Comparison of ENCODE assay signal across 8 cellular contexts in the genomic region with DNA sequence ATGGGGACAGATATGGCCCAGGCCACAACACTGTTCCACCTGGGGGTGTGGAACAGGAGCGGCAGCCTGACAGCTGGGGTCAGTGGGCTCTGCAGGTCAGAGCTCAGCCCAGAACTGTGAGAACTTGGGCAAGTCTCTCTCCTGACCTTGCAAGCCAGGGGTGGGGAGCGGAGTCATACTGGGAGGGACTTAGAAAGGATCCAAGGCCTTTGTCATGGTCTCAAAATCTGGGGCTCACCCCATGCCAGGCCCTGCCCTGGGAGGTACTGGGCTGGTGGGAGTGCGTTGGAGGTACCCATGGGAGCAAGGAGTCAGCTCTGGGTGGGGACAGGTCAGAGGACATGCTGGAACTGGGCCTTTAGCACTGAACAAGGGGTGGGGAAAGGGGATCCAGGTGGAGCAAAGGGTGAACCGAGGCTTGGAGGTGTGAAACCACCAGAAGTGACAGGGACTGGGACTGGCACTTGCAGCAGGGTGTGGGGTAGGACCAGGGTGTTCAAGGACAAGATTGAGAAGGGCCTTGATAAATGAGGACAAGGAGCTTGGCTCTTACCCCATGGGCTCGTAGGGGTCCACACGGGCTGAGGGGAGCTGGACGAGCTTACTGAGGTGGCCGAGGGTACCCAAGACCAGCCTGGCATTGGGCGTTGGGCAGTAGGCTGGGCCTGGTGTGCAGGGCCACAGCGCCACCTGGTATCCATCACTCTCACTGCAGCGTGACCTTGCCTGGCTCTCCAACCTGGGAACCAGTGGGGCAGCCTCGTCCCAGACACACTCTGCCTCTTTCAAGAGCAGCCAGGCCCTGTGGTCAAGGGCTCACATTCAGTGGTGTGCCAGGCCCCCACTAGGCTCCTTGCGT. TPM values are rescaled to one million over a fixed set of nuclear protein-coding genes. Genes with fewer than 3 reads are reported as not detected.
DNase-seq lines count a peak whose midpoint lies in the region; ATAC-seq, FAIRE-seq and TF ChIP-seq lines count a peak whose summit lies in the region.

No MANE protein-coding gene starts in this region.

- TF ChIP-seq EP300 in A549 (IDR thresholded peaks at IDR 0.05): no peak

- peak; percentile 60 to 61 for DNase-seq in A549 (ENCODE audit: low read depth in 1 of 2, low spot score in 1 of 2)
- peak; percentile 72 for DNase-seq in G401 (ENCODE audit: low spot score)
- peak; percentile 48 for DNase-seq in NCI-H2227 (lab: John Stamatoyannopoulos, UW; ENCODE audit: unreplicated experiment)
- DNase-seq in activated T-cell treated with anti-CD3 and anti-CD28 coated beads, Interleukin-2, amount 50 U/mL, for 72 hours: peak; percentile 45 to 50
- peak; percentile 61 to 71 for DNase-seq in frontal cortex (ENCODE audit: low spot score in 2 of 2)
- peak; percentile 11 for DNase-seq in occipital lobe (lab: John Stamatoyannopoulos, UW)

- in situ Hi-C loops in G401 (cut with HindIII; ENCODE audit: low sequenced_read_pairs): no loop called here

- peaks cover 2 to 11% of the 10 kb centered on the region in 2 donors for H3K36me3 Mint-ChIP-seq in activated T-cell treated with anti-CD3 and anti-CD28 coated beads, Interleukin-2, amount 50 U/mL, for 72 hours (ENCODE audit: insufficient read depth in 2 of 2)

- peak; percentile 76 to 86 for TF ChIP-seq RAD21 in A549 (conservative IDR thresholded peaks at IDR 0.05 in 1 of 2, IDR thresholded peaks at IDR 0.05 in 1 of 2)

- peaks cover 23% of the 10 kb centered on the region for H3K4me1 ChIP-seq in A549

- POLR2A ChIA-PET in A549 (lab: Yijun Ruan, JAX): interaction anchor here (0.6 to 1.7 kb wide), 2 partner anchors 7 to 59 kb away, joined by 6 to 7 read pairs; partner anchors contain the start of gene PMM1

- H3K9me3 ChIP-seq in A549: no peaks in the 10 kb centered on the region

- H3K27ac ChIP-seq in A549: peak overlapping the region in 1 of 2 experiments; percentile 58; a peak in 3 of 6 replicates

- TF ChIP-seq POLR2A in A549 (IDR thresholded peaks at IDR 0.05; ENCODE audit: low read length): no peak

- ATAC-seq in A549 (peak; percentile 89 to 95), GM18868 (IDR thresholded peaks at IDR 0.05; ENCODE audit: unreplicated experiment) (no peak), GM19395 (IDR thresholded peaks at IDR 0.05; ENCODE audit: unreplicated experiment) (no peak)
- ATAC-seq in activated T-cell treated with anti-CD3 and anti-CD28 coated beads, Interleukin-2, amount 50 U/mL, for 72 hours (replicated peaks in 1 of 2): peak; percentile 72 to 78

- H3K4me2 ChIP-seq in A549: no peak overlapping the region; the same call in 2 of the 3 replicates

- H3K9me3 Mint-ChIP-seq in activated T-cell treated with anti-CD3 and anti-CD28 coated beads, Interleukin-2, amount 50 U/mL, for 72 hours: no peaks in the 10 kb centered on the region

- H3K4me1 Mint-ChIP-seq in activated T-cell treated with anti-CD3 and anti-CD28 coated beads, Interleukin-2, amount 50 U/mL, for 72 hours (ENCODE audit: low read depth): peaks cover 14% of the 10 kb centered on the region

- CTCF ChIA-PET in A549 (lab: Yijun Ruan, JAX): interaction anchor here (0.8 to 3.9 kb wide), 33 partner anchors 8 to 193 kb away, joined by 3 to 46 read pairs (median 6); partner anchors contain the start of genes CSDC2, DESI1, PMM1 and POLR3H

- H3K4me3 Mint-ChIP-seq in activated T-cell treated with anti-CD3 and anti-CD28 coated beads, Interleukin-2, amount 50 U/mL, for 72 hours: no peak overlapping the region

- H3K27me3 Mint-ChIP-seq in activated T-cell treated with anti-CD3 and anti-CD28 coated beads, Interleukin-2, amount 50 U/mL, for 72 hours (ENCODE audit: low read depth): no peaks in the 10 kb centered on the region

- 21% methylated on average over 9 of the region's 13 CpGs for WGBS in A549 (ENCODE audit: missing lambda C conversion rate)

- peak; percentile 68 for TF ChIP-seq CTCF in A549 (IDR thresholded peaks at IDR 0.05)

- no peak overlapping the region for H3K27ac Mint-ChIP-seq in activated T-cell treated with anti-CD3 and anti-CD28 coated beads, Interleukin-2, amount 50 U/mL, for 72 hours

- no peak for FAIRE-seq in A549 (lab: Jason Lieb, UNC)
- no peak for FAIRE-seq in frontal cortex (lab: Jason Lieb, UNC)

- no peak overlapping the region for H3K4me3 ChIP-seq in A549

TF ChIP-seq in A549, 52 proteins besides CTCF, POLR2A, EP300 and RAD21:
- TF ChIP-seq ZSCAN20 (CRISPR knock-in tag; IDR thresholded peaks at IDR 0.05) (no peak), MYC (IDR thresholded peaks at IDR 0.05; ENCODE audit: borderline replicate concordance, low read length) (no peak), NFE2L2 (conservative IDR thresholded peaks at IDR 0.05; ENCODE audit: low read length) (no peak), SMC3 (IDR thresholded peaks at IDR 0.05) (peak; percentile 73)
- TF ChIP-seq, protein P1, sequence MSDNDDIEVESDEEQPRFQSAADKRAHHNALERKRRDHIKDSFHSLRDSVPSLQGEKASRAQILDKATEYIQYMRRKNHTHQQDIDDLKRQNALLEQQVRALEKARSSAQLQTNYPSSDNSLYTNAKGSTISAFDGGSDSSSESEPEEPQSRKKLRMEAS (IDR thresholded peaks at IDR 0.05): 0 out of 2 replicates have a peak, but pooled peaks have one; percentile 25
- TF ChIP-seq, protein P2, sequence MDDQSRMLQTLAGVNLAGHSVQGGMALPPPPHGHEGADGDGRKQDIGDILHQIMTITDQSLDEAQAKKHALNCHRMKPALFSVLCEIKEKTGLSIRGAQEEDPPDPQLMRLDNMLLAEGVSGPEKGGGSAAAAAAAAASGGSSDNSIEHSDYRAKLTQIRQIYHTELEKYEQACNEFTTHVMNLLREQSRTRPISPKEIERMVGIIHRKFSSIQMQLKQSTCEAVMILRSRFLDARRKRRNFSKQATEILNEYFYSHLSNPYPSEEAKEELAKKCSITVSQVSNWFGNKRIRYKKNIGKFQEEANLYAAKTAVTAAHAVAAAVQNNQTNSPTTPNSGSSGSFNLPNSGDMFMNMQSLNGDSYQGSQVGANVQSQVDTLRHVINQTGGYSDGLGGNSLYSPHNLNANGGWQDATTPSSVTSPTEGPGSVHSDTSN (IDR thresholded peaks at IDR 0.05): no peak

RNA-seq across cellular contexts. Expression of gene PMM1, which starts 7.4 kb away (rescaled TPM):
- polyA plus RNA-seq in A549 (2011; rRNA removed) (26.2 and 28.7 TPM in 2 replicates), A549 (2017; fragmentation: RNase III; extraction: RNeasy Plus Mini Kit Qiagen cat#74134 plus additional on column Dnase treatment) (21.3 to 25.1 TPM (median 23.5 TPM) in 3 replicates)
- 35.3 and 38.7 TPM in 2 replicates for polyA plus RNA-seq in A549 (2012; cell fraction: cytosol; rRNA removed)
- polyA plus RNA-seq in A549 (2012; cell fraction: nucleus; rRNA removed): 55.2 and 65.3 TPM in 2 replicates
- 16.5 and 18.0 TPM in 2 replicates for polyA minus RNA-seq in A549 (2011; rRNA and poly(A)+ RNA removed)
- 21.8 and 46.8 TPM in 2 replicates for total RNA-seq in G401 (2014; rRNA removed; shearing (Covaris generic))
- 10 to 100 TPM; 84.3 to 86.2 TPM for total RNA-seq in activated T-cell treated with anti-CD3 and anti-CD28 coated beads, Interleukin-2, amount 50 U/mL, for 72 hours
- total RNA-seq in frontal cortex (16.3 TPM), occipital lobe (17.2 TPM)

RNA-seq across cellular contexts. Expression of gene DESI1, which starts 23.8 kb away (rescaled TPM):
- polyA plus RNA-seq in A549 (2011; rRNA removed): 19.4 and 22.7 TPM in 2 replicates
- polyA plus RNA-seq in A549 (2012; cell fraction: cytosol; rRNA removed): 10.0 and 14.7 TPM in 2 replicates
- polyA plus RNA-seq in A549 (2012; cell fraction: nucleus; rRNA removed): 16.4 and 20.8 TPM in 2 replicates
- 13.9 to 17.1 TPM (median 14.9 TPM) in 3 replicates for polyA plus RNA-seq in A549 (2017; fragmentation: RNase III; extraction: RNeasy Plus Mini Kit Qiagen cat#74134 plus additional on column Dnase treatment)
- 24.7 and 24.9 TPM in 2 replicates for polyA minus RNA-seq in A549 (2011; rRNA and poly(A)+ RNA removed)
- 22.8 and 33.0 TPM in 2 replicates for total RNA-seq in G401 (2014; rRNA removed; shearing (Covaris generic))
- 10 to 100 TPM; 52.6 to 65.7 TPM for total RNA-seq in activated T-cell treated with anti-CD3 and anti-CD28 coated beads, Interleukin-2, amount 50 U/mL, for 72 hours
- total RNA-seq in frontal cortex: 17.9 TPM
- total RNA-seq in occipital lobe: 18.1 TPM

RNA-seq across cellular contexts. Expression of gene XRCC6, which starts 24.1 kb away (rescaled TPM):
- 139 and 189 TPM in 2 replicates for polyA plus RNA-seq in A549 (2011; rRNA removed)
- polyA plus RNA-seq in A549 (2012; cell fraction: cytosol; rRNA removed): 121 and 126 TPM in 2 replicates
- 84.5 and 142 TPM in 2 replicates for polyA plus RNA-seq in A549 (2012; cell fraction: nucleus; rRNA removed)
- 556 to 624 TPM (median 577 TPM) in 3 replicates for polyA plus RNA-seq in A549 (2017; fragmentation: RNase III; extraction: RNeasy Plus Mini Kit Qiagen cat#74134 plus additional on column Dnase treatment)
- polyA minus RNA-seq in A549 (2011; rRNA and poly(A)+ RNA removed): 119 and 140 TPM in 2 replicates
- total RNA-seq in G401 (2014; rRNA removed; shearing (Covaris generic)): 647 and 807 TPM in 2 replicates
- total RNA-seq in activated T-cell treated with anti-CD3 and anti-CD28 coated beads, Interleukin-2, amount 50 U/mL, for 72 hours: 100 to 1,000 TPM; 271 to 315 TPM
- total RNA-seq in frontal cortex: 259 TPM
- 208 TPM for total RNA-seq in occipital lobe

RNA-seq across cellular contexts. Expression of gene CSDC2, which starts 36.2 kb away (rescaled TPM):
- polyA plus RNA-seq in A549 (2011; rRNA removed) (0.45 and 0.54 TPM in 2 replicates), A549 (2017; fragmentation: RNase III; extraction: RNeasy Plus Mini Kit Qiagen cat#74134 plus additional on column Dnase treatment) (1.7 to 2.8 TPM (median 2.6 TPM) in 3 replicates)
- polyA plus RNA-seq in A549 (2012; cell fraction: cytosol; rRNA removed): 0.62 and 0.89 TPM in 2 replicates
- 1.3 and 1.5 TPM in 2 replicates for polyA plus RNA-seq in A549 (2012; cell fraction: nucleus; rRNA removed)
- 0.17 and 0.54 TPM in 2 replicates for polyA minus RNA-seq in A549 (2011; rRNA and poly(A)+ RNA removed)
- total RNA-seq in G401 (2014; rRNA removed; shearing (Covaris generic)): 10.6 and 11.2 TPM in 2 replicates
- total RNA-seq in activated T-cell treated with anti-CD3 and anti-CD28 coated beads, Interleukin-2, amount 50 U/mL, for 72 hours: not detected
- total RNA-seq in frontal cortex (8.6 TPM), occipital lobe (9.4 TPM)

RNA-seq across cellular contexts. Expression of gene POLR3H, which starts 52.7 kb away (rescaled TPM):
- 24.5 and 26.0 TPM in 2 replicates for polyA plus RNA-seq in A549 (2011; rRNA removed)
- polyA plus RNA-seq in A549 (2012; cell fraction: cytosol; rRNA removed): 50.6 TPM in 2 replicates
- polyA plus RNA-seq in A549 (2012; cell fraction: nucleus; rRNA removed): 37.0 and 41.9 TPM in 2 replicates
- polyA plus RNA-seq in A549 (2017; fragmentation: RNase III; extraction: RNeasy Plus Mini Kit Qiagen cat#74134 plus additional on column Dnase treatment): 26.1 to 27.7 TPM (median 27.5 TPM) in 3 replicates
- 19.9 and 33.9 TPM in 2 replicates for polyA minus RNA-seq in A549 (2011; rRNA and poly(A)+ RNA removed)
- total RNA-seq in G401 (2014; rRNA removed; shearing (Covaris generic)): 33.8 and 35.3 TPM in 2 replicates
- 10 to 100 TPM; 11.6 to 15.6 TPM for total RNA-seq in activated T-cell treated with anti-CD3 and anti-CD28 coated beads, Interleukin-2, amount 50 U/mL, for 72 hours
- 24.1 TPM for total RNA-seq in frontal cortex
- total RNA-seq in occipital lobe: 23.7 TPM

Comparison
In these comparisons a context has a peak if more than half of its experiments do, and no peak if none do; other contexts are left out.
1. ATAC-seq: peak in A549 (2 of 2) and activated T-cell treated with anti-CD3 and anti-CD28 coated beads, Interleukin-2, amount 50 U/mL, for 72 hours (2 of 2); none in GM18868 (single experiment) and GM19395 (single experiment).
2. DNase-seq: peak in every context shown above with its lines; median percentile 72 in G401; 66 in frontal cortex; 60 in A549; 48 in NCI-H2227; 48 in activated T-cell treated with anti-CD3 and anti-CD28 coated beads, Interleukin-2, amount 50 U/mL, for 72 hours; 11 in occipital lobe.